Comparison of ENCODE assay signal across 8 cellular contexts in genomic region chr3:52286777-52287110, GRCh38. TPM values are rescaled to one million over a fixed set of nuclear protein-coding genes. Genes with fewer than 3 reads are reported as not detected.
A peak's percentile ranks its signal among the peaks of the same experiment; 100 is the strongest.
DNase-seq lines count a peak whose midpoint lies in the region; ATAC-seq and TF ChIP-seq lines count a peak whose summit lies in the region.

No MANE protein-coding gene starts in this region.

- H3K27me3 Mint-ChIP-seq in activated CD8-positive, alpha-beta memory T cell treated with anti-CD3 and anti-CD28 coated beads, Interleukin-2, amount 10 ng/mL, durations not matched to agents 7 days and 5 days: no peaks in the 10 kb centered on the region

- H3K4me1 ChIP-seq in liver (ENCODE audit: control insufficient read depth in 4 of 4, insufficient read depth in 4 of 4, low read length in 3 of 4) (peaks cover 11 to 73% (median 50%) of the 10 kb centered on the region in 4 donors), tibial artery (peaks cover 0 to 20% (median 11%) of the 10 kb centered on the region in 4 donors)

- peak overlapping the region; percentile 100 for H3K27ac Mint-ChIP-seq in activated CD8-positive, alpha-beta memory T cell treated with anti-CD3 and anti-CD28 coated beads, Interleukin-2, amount 10 ng/mL, durations not matched to agents 7 days and 5 days

- H3K9ac ChIP-seq in liver (ENCODE audit: low read depth in 1 of 2, low read length in 2 of 2): peak overlapping the region; percentile 94 to 95

- TF ChIP-seq CTCF in astrocyte of the cerebellum (IDR thresholded peaks at IDR 0.05; ENCODE audit: low read depth, low read length, missing control alignments) (no peak), liver (IDR thresholded peaks at IDR 0.05; ENCODE audit: low read depth, low read length, missing input control) (no peak), tibial artery (IDR thresholded peaks at IDR 0.05) (no peak)

- peak overlapping the region; percentile 74 for H3K4me3 ChIP-seq in astrocyte of the cerebellum (ENCODE audit: low read depth, low read length)
- peak overlapping the region; percentile 66 to 92 (median 67) for H3K4me3 ChIP-seq in liver (ENCODE audit: low read depth in 1 of 3, low read length in 3 of 3)
- H3K4me3 ChIP-seq in tibial artery: peak overlapping the region; percentile 78 to 88

- H3K36me3 Mint-ChIP-seq in activated CD8-positive, alpha-beta memory T cell treated with anti-CD3 and anti-CD28 coated beads, Interleukin-2, amount 10 ng/mL, durations not matched to agents 7 days and 5 days: peaks cover 1% of the 10 kb centered on the region

- H3K9me3 Mint-ChIP-seq in activated CD8-positive, alpha-beta memory T cell treated with anti-CD3 and anti-CD28 coated beads, Interleukin-2, amount 10 ng/mL, durations not matched to agents 7 days and 5 days (ENCODE audit: low read depth): no peaks in the 10 kb centered on the region

- H3K36me3 ChIP-seq in liver (ENCODE audit: control insufficient read depth in 4 of 4, insufficient read depth in 3 of 4, low read depth in 1 of 4, low read length in 3 of 4) (peaks cover 0 to 1% (median 0%) of the 10 kb centered on the region in 4 donors), tibial artery (peaks cover 0 to 12% (median 0%) of the 10 kb centered on the region in 3 donors)

- H3K27ac ChIP-seq in liver (ENCODE audit: low read depth in 1 of 2, low read length in 2 of 2) (peak overlapping the region; percentile 98 to 100), tibial artery (peak overlapping the region; percentile 99 to 100)

- H3K4me3 Mint-ChIP-seq in activated CD8-positive, alpha-beta memory T cell treated with anti-CD3 and anti-CD28 coated beads, Interleukin-2, amount 10 ng/mL, durations not matched to agents 7 days and 5 days: peak overlapping the region; percentile 96

- DNase-seq in activated CD8-positive, alpha-beta memory T cell treated with anti-CD3 and anti-CD28 coated beads, Interleukin-2, amount 10 ng/mL, durations not matched to agents 7 days and 5 days: no peak
- no peak for DNase-seq in activated CD8-positive, alpha-beta memory T cell treated with anti-CD3 and anti-CD28 coated beads, Interleukin-2, amount 50 U/mL, for 4 hours
- DNase-seq in astrocyte of the cerebellum (ENCODE audit: low read depth) (no peak), tibial artery (peak; percentile 56 to 70), NOMO-1 treated with DMSO at 0.1 percent for 48 hours (lab: John Stamatoyannopoulos, UW; ENCODE audit: unreplicated experiment) (no peak)
- no peak for DNase-seq in stimulated activated CD4-positive, alpha-beta T cell treated with anti-CD3 and anti-CD28 coated beads, Interleukin-15, amount 100 ng/mL, for 24 hours
- DNase-seq in central memory CD4-positive, alpha-beta T cell: no peak

- ATAC-seq in activated CD8-positive, alpha-beta memory T cell treated with anti-CD3 and anti-CD28 coated beads, Interleukin-2, amount 10 ng/mL, durations not matched to agents 7 days and 5 days: no peak

- peak in 1 of 2 donors; percentile 27 for TF ChIP-seq RAD21 in liver (IDR thresholded peaks at IDR 0.05)

- H3K9me3 ChIP-seq in liver (ENCODE audit: control insufficient read depth in 4 of 4, low read length in 3 of 4): no peaks in the 10 kb centered on the region
- H3K9me3 ChIP-seq in tibial artery: no peaks in the 10 kb centered on the region

- no peaks in the 10 kb centered on the region for H3K27me3 ChIP-seq in liver (ENCODE audit: control insufficient read depth in 4 of 4, insufficient read depth in 4 of 4, low read length in 3 of 4)
- H3K27me3 ChIP-seq in tibial artery: no peaks in the 10 kb centered on the region

- CTCF ChIA-PET in activated CD8-positive, alpha-beta memory T cell treated with anti-CD3 and anti-CD28 coated beads, Interleukin-2, amount 10 ng/mL, durations not matched to agents 7 days and 5 days (lab: Charles Lee): interaction anchor here (1.3 to 6.7 kb wide), 7 partner anchors 8 to 65 kb away, joined by 4 to 52 read pairs (median 11); partner anchors contain the start of genes TWF2 and WDR82

- intact Hi-C loops in tibial artery (cut with DNase I; ENCODE audit: low total_unique reads): no loop called here

- peaks cover 61% of the 10 kb centered on the region for H3K4me1 Mint-ChIP-seq in activated CD8-positive, alpha-beta memory T cell treated with anti-CD3 and anti-CD28 coated beads, Interleukin-2, amount 10 ng/mL, durations not matched to agents 7 days and 5 days

- in situ Hi-C loops in astrocyte of the cerebellum (cut with HindIII; ENCODE audit: low sequenced_read_pairs): no loop called here

- WGBS in liver: 30% methylated on average over 8 of the region's 8 CpGs

TF ChIP-seq in liver, 16 proteins besides CTCF, POLR2A, EP300 and RAD21 (continues in another document):
- TF ChIP-seq, protein P1, sequence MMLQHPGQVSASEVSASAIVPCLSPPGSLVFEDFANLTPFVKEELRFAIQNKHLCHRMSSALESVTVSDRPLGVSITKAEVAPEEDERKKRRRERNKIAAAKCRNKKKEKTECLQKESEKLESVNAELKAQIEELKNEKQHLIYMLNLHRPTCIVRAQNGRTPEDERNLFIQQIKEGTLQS (IDR thresholded peaks at IDR 0.05): peak; percentile 93
- TF ChIP-seq, protein P2, sequence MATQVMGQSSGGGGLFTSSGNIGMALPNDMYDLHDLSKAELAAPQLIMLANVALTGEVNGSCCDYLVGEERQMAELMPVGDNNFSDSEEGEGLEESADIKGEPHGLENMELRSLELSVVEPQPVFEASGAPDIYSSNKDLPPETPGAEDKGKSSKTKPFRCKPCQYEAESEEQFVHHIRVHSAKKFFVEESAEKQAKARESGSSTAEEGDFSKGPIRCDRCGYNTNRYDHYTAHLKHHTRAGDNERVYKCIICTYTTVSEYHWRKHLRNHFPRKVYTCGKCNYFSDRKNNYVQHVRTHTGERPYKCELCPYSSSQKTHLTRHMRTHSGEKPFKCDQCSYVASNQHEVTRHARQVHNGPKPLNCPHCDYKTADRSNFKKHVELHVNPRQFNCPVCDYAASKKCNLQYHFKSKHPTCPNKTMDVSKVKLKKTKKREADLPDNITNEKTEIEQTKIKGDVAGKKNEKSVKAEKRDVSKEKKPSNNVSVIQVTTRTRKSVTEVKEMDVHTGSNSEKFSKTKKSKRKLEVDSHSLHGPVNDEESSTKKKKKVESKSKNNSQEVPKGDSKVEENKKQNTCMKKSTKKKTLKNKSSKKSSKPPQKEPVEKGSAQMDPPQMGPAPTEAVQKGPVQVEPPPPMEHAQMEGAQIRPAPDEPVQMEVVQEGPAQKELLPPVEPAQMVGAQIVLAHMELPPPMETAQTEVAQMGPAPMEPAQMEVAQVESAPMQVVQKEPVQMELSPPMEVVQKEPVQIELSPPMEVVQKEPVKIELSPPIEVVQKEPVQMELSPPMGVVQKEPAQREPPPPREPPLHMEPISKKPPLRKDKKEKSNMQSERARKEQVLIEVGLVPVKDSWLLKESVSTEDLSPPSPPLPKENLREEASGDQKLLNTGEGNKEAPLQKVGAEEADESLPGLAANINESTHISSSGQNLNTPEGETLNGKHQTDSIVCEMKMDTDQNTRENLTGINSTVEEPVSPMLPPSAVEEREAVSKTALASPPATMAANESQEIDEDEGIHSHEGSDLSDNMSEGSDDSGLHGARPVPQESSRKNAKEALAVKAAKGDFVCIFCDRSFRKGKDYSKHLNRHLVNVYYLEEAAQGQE (IDR thresholded peaks at IDR 0.05): peak; percentile 66
- TF ChIP-seq HNF4G (IDR thresholded peaks at IDR 0.05) (no peak), HNF4A (conservative IDR thresholded peaks at IDR 0.05) (peak; percentile 79 to 87), JUND (IDR thresholded peaks at IDR 0.05) (peak; percentile 75 to 78), SP1 (IDR thresholded peaks at IDR 0.05) (peak; percentile 77), MAX (IDR thresholded peaks at IDR 0.05) (peak; percentile 77), FOXA2 (IDR thresholded peaks at IDR 0.05) (peak; percentile 70), RXRA (IDR thresholded peaks at IDR 0.05) (peak; percentile 78 to 95), FOXA1 (IDR thresholded peaks at IDR 0.05) (peak; percentile 40), EGR1 (IDR thresholded peaks at IDR 0.05; ENCODE audit: low read depth in 2 of 2) (peak in 1 of 2 donors; percentile 72)
- TF ChIP-seq, protein P3, sequence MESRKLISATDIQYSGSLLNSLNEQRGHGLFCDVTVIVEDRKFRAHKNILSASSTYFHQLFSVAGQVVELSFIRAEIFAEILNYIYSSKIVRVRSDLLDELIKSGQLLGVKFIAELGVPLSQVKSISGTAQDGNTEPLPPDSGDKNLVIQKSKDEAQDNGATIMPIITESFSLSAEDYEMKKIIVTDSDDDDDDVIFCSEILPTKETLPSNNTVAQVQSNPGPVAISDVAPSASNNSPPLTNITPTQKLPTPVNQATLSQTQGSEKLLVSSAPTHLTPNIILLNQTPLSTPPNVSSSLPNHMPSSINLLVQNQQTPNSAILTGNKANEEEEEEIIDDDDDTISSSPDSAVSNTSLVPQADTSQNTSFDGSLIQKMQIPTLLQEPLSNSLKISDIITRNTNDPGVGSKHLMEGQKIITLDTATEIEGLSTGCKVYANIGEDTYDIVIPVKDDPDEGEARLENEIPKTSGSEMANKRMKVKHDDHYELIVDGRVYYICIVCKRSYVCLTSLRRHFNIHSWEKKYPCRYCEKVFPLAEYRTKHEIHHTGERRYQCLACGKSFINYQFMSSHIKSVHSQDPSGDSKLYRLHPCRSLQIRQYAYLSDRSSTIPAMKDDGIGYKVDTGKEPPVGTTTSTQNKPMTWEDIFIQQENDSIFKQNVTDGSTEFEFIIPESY (IDR thresholded peaks at IDR 0.05): peak; percentile 82

RNA-seq across cellular contexts. Expression of gene GLYCTK, which starts 0.9 kb away (rescaled TPM):
- 10 to 100 TPM; 23.2 to 29.4 TPM for total RNA-seq in activated CD8-positive, alpha-beta memory T cell treated with anti-CD3 and anti-CD28 coated beads, Interleukin-2, amount 10 ng/mL, durations not matched to agents 7 days and 5 days
- total RNA-seq in liver: 100 to 1,000 TPM in 1 of 2 donors, 10 to 100 TPM in 1; 67.8 to 224 TPM
- polyA plus RNA-seq in liver: 100 to 1,000 TPM; 176 to 180 TPM

RNA-seq across cellular contexts. Expression of gene WDR82, which starts 8.3 kb away (rescaled TPM):
- 100 to 1,000 TPM; 114 to 132 TPM for total RNA-seq in activated CD8-positive, alpha-beta memory T cell treated with anti-CD3 and anti-CD28 coated beads, Interleukin-2, amount 10 ng/mL, durations not matched to agents 7 days and 5 days
- 10 to 100 TPM; 31.7 to 44.3 TPM for total RNA-seq in liver
- polyA plus RNA-seq in liver: 10 to 100 TPM in 1 of 2 donors, 1 to 10 TPM in 1; 4.3 to 19.4 TPM

RNA-seq across cellular contexts. Expression of gene DNAH1, which starts 29.4 kb away (rescaled TPM):
- 10 to 100 TPM; 13.9 to 26.5 TPM for total RNA-seq in activated CD8-positive, alpha-beta memory T cell treated with anti-CD3 and anti-CD28 coated beads, Interleukin-2, amount 10 ng/mL, durations not matched to agents 7 days and 5 days
- 1 to 10 TPM; 1.5 to 6.0 TPM for total RNA-seq in liver
- 1 to 10 TPM; 1.7 to 3.3 TPM for polyA plus RNA-seq in liver

RNA-seq across cellular contexts. Expression of gene PPM1M, which starts 41.2 kb away (rescaled TPM):
- 10 to 100 TPM; 91.1 to 94.1 TPM for total RNA-seq in activated CD8-positive, alpha-beta memory T cell treated with anti-CD3 and anti-CD28 coated beads, Interleukin-2, amount 10 ng/mL, durations not matched to agents 7 days and 5 days
- total RNA-seq in liver: 1 to 10 TPM; 5.5 TPM
- polyA plus RNA-seq in liver: 1 to 10 TPM; 2.8 to 3.8 TPM

RNA-seq across cellular contexts. Expression of gene TWF2, which starts 47.8 kb away (rescaled TPM):
- 100 to 1,000 TPM; 110 to 131 TPM for total RNA-seq in activated CD8-positive, alpha-beta memory T cell treated with anti-CD3 and anti-CD28 coated beads, Interleukin-2, amount 10 ng/mL, durations not matched to agents 7 days and 5 days
- total RNA-seq in liver: 10 to 100 TPM; 12.7 to 26.3 TPM
- polyA plus RNA-seq in liver: 10 to 100 TPM; 12.0 to 22.6 TPM

Comparison
In these comparisons a context has a peak if more than half of its experiments do, and no peak if none do; other contexts are left out.
1. DNase-seq: peak in tibial artery (2 of 2); none in activated CD8-positive, alpha-beta memory T cell treated with anti-CD3 and anti-CD28 coated beads, Interleukin-2, amount 10 ng/mL, durations not matched to agents 7 days and 5 days (single experiment), activated CD8-positive, alpha-beta memory T cell treated with anti-CD3 and anti-CD28 coated beads, Interleukin-2, amount 50 U/mL, for 4 hours (single experiment), astrocyte of the cerebellum (single experiment), stimulated activated CD4-positive, alpha-beta T cell treated with anti-CD3 and anti-CD28 coated beads, Interleukin-15, amount 100 ng/mL, for 24 hours (single experiment), central memory CD4-positive, alpha-beta T cell (single experiment) and NOMO-1 treated with DMSO at 0.1 percent for 48 hours (single experiment).
2. Peak in every context shown above with its lines, with median percentiles within 50 percentile points of each other: H3K4me3 ChIP-seq.